ENCODE assay signal across 1 cellular context in genomic region chr19:662207-662961, GRCh38.
TF ChIP-seq lines count a peak whose summit lies in the region.

No MANE protein-coding gene starts in this region.

TF ChIP-seq in HepG2, 621 proteins besides CTCF, POLR2A, EP300 and RAD21 (continued from another document and continues in another):
- TF ChIP-seq E2F5 (CRISPR knock-in tag; conservative IDR thresholded peaks at IDR 0.05) (no peak), MXI1 (IDR thresholded peaks at IDR 0.05; ENCODE audit: borderline replicate concordance, low read depth, low read length) (peak; percentile 46; the same call in 1 of the 3 replicates), ZBTB21 (CRISPR knock-in tag; IDR thresholded peaks at IDR 0.05) (no peak), PRDM10 (CRISPR knock-in tag; IDR thresholded peaks at IDR 0.05; ENCODE audit: low read depth) (no peak), RBM22 (optimal IDR thresholded peaks at IDR 0.05; ENCODE audit: low read length) (no peak), ZMYM3 (CRISPR knock-in tag; IDR thresholded peaks at IDR 0.05) (no peak), ZNF430 (CRISPR knock-in tag; IDR thresholded peaks at IDR 0.05) (0 out of 2 replicates have a peak, but pooled peaks have one; percentile 16), NCOA5 (CRISPR knock-in tag; IDR thresholded peaks at IDR 0.05) (no peak), ATM (IDR thresholded peaks at IDR 0.05; ENCODE audit: borderline replicate concordance) (no peak), RARA (CRISPR knock-in tag; IDR thresholded peaks at IDR 0.05) (no peak), RELA (CRISPR knock-in tag; IDR thresholded peaks at IDR 0.05) (no peak), ZNF781 (CRISPR knock-in tag; IDR thresholded peaks at IDR 0.05; ENCODE audit: borderline replicate concordance, not compliant biosample characterization) (no peak), NFRKB (IDR thresholded peaks at IDR 0.05) (no peak), ZNF580 (CRISPR knock-in tag; IDR thresholded peaks at IDR 0.05; ENCODE audit: borderline replicate concordance, low read depth) (no peak), ZNF790 (CRISPR knock-in tag; IDR thresholded peaks at IDR 0.05; ENCODE audit: borderline replicate concordance) (no peak; the same call in 1 of the 2 replicates), BCL6 (CRISPR knock-in tag; IDR thresholded peaks at IDR 0.05) (no peak), ZNF605 (CRISPR knock-in tag; IDR thresholded peaks at IDR 0.05) (no peak), ZNF451 (CRISPR knock-in tag; IDR thresholded peaks at IDR 0.05) (no peak), TARDBP (CRISPR knock-in tag; IDR thresholded peaks at IDR 0.05) (no peak), E2F1 (CRISPR knock-in tag; IDR thresholded peaks at IDR 0.05) (no peak), ZMYM4 (CRISPR knock-in tag; IDR thresholded peaks at IDR 0.05) (no peak), RNF2 (conservative IDR thresholded peaks at IDR 0.05; ENCODE audit: low read depth) (no peak), TRIM22 (IDR thresholded peaks at IDR 0.05) (no peak), FOXM1 (CRISPR knock-in tag; IDR thresholded peaks at IDR 0.05) (no peak), HDAC2 (CRISPR knock-in tag; IDR thresholded peaks at IDR 0.05) (peak; percentile 21; the same call in 1 of the 2 replicates), TBX2 (CRISPR knock-in tag; IDR thresholded peaks at IDR 0.05; ENCODE audit: borderline replicate concordance) (no peak), IRF2 (CRISPR knock-in tag; IDR thresholded peaks at IDR 0.05) (no peak), ZNF446 (CRISPR knock-in tag; IDR thresholded peaks at IDR 0.05) (no peak), TBP (CRISPR knock-in tag; IDR thresholded peaks at IDR 0.05) (no peak), MAX (IDR thresholded peaks at IDR 0.05) (peak; percentile 84), ZNF513 (CRISPR knock-in tag; conservative IDR thresholded peaks at IDR 0.05) (no peak), PHF21A (CRISPR knock-in tag; IDR thresholded peaks at IDR 0.05) (no peak), ZNF609 (CRISPR knock-in tag; IDR thresholded peaks at IDR 0.05; ENCODE audit: borderline replicate concordance) (no peak), JDP2 (CRISPR knock-in tag; IDR thresholded peaks at IDR 0.05; ENCODE audit: borderline replicate concordance) (no peak), CEBPZ (IDR thresholded peaks at IDR 0.05; ENCODE audit: low read length) (no peak), ZNF569 (CRISPR knock-in tag; IDR thresholded peaks at IDR 0.05; ENCODE audit: borderline replicate concordance) (no peak), ZNF597 (CRISPR knock-in tag; IDR thresholded peaks at IDR 0.05) (no peak), ZNF577 (CRISPR knock-in tag; IDR thresholded peaks at IDR 0.05; ENCODE audit: borderline replicate concordance, low read depth) (no peak), MAFK (conservative IDR thresholded peaks at IDR 0.05 in 1 of 2, IDR thresholded peaks at IDR 0.05 in 1 of 2; ENCODE audit: low read length in 2 of 2) (no peak), ZNF225 (CRISPR knock-in tag; IDR thresholded peaks at IDR 0.05) (no peak), ZNF792 (CRISPR knock-in tag; IDR thresholded peaks at IDR 0.05) (no peak), ZNF615 (CRISPR knock-in tag; IDR thresholded peaks at IDR 0.05; ENCODE audit: borderline replicate concordance) (no peak), JUND (CRISPR knock-in tag; IDR thresholded peaks at IDR 0.05) (no peak), ZNF674 (CRISPR knock-in tag; IDR thresholded peaks at IDR 0.05; ENCODE audit: low read depth) (no peak), KDM2A (CRISPR knock-in tag; IDR thresholded peaks at IDR 0.05; ENCODE audit: borderline replicate concordance, low read depth) (no peak), TERF1 (CRISPR knock-in tag; IDR thresholded peaks at IDR 0.05) (no peak)
